8 cellular contexts compared by ENCODE assay signal in the genomic region with DNA sequence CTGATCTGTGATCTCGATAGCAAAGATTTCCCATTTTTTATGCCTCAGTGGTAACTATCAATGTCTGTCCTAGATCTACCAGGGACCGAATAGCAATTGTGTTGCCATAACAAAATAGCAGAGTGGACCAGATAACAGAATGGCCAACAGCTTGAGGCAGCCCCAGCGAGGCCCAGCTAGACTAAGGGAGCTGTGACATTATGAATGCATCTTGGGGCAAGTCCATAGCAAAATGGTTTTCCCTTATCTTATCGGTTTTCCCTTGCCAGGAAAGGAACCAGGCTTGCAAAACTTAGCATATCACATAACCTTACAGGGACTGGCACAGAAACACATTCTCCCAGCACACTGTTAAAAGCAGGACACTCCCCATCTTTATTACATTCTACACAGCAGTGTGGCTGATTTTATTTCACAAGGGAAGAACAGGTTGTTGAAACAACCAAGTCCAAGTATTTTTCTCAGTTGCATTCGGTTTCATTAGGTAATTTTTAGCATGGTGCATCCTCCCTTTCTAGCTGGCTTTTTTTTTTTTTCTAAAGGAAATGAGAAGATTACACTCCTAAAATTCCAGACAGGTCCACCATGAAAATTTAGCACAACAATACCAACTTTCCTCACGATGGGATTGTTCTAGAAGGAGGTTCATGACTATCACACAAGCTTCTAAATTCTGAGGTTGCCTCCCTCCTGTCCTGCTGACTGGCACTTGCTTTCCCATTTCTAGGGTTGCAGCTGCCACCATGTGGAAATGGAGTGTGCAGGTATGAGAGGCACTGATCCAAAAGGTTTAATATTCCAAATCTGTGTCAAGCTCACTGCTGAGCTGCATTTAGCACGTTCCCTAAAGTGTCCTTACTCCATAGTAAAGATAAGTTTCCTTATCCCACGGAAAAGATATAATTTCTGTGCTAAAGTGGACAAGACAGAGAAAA.
DNase-seq lines count a peak whose midpoint lies in the region; ATAC-seq, FAIRE-seq and TF ChIP-seq lines count a peak whose summit lies in the region.

No MANE protein-coding gene starts in this region.

- H3K4me1 ChIP-seq in gastroesophageal sphincter, result no peaks in the 10 kb centered on the region

- no peak for TF ChIP-seq POLR2A in H54 (IDR thresholded peaks at IDR 0.05; ENCODE audit: low read depth, low read length)
- no peak for TF ChIP-seq POLR2A in gastroesophageal sphincter (IDR thresholded peaks at IDR 0.05)

- H3K4me3 ChIP-seq in gastroesophageal sphincter, result no peak overlapping the region

- H3K9me3 ChIP-seq in gastroesophageal sphincter, result no peaks in the 10 kb centered on the region

- ATAC-seq in SK-N-SH treated with all-trans-retinoic acid at 6 μM for 48 hours (0 out of 3 replicates have a peak, but pooled peaks have one; percentile 40), gastroesophageal sphincter (no peak), GM19467 (IDR thresholded peaks at IDR 0.05; ENCODE audit: unreplicated experiment) (no peak), HG03139 (IDR thresholded peaks at IDR 0.05; ENCODE audit: unreplicated experiment) (no peak)

- DNase-seq in Daoy (ENCODE audit: low read depth), result peak; percentile 38
- no peak for DNase-seq in H54 (ENCODE audit: insufficient read length, low spot score)
- DNase-seq in lung microvascular endothelial cell (ENCODE audit: low read depth in 2 of 2), result peak; percentile 15 to 22
- no peak for DNase-seq in islet precursor cell

- WGBS in gastroesophageal sphincter (ENCODE audit: low coverage in 1 of 2), 2 donors, result 53 to 56% methylated on average over 6 to 8 of the region's 8 CpGs

- no peak for TF ChIP-seq CTCF in gastroesophageal sphincter (IDR thresholded peaks at IDR 0.05)

- TF ChIP-seq EP300 in gastroesophageal sphincter (IDR thresholded peaks at IDR 0.05), result no peak

- no peak overlapping the region for H3K27ac ChIP-seq in gastroesophageal sphincter

- FAIRE-seq in H54 (lab: Jason Lieb, UNC), result peak; percentile 93

- H3K27me3 ChIP-seq in gastroesophageal sphincter, result no peaks in the 10 kb centered on the region

- no peaks in the 10 kb centered on the region for H3K36me3 ChIP-seq in gastroesophageal sphincter

TF ChIP-seq in SK-N-SH treated with all-trans-retinoic acid at 6 μM for 48 hours, 23 proteins besides CTCF, POLR2A, EP300 and RAD21:
- TF ChIP-seq ZFP3 (CRISPR knock-in tag; IDR thresholded peaks at IDR 0.05) (no peak), ZC3H10 (CRISPR knock-in tag; IDR thresholded peaks at IDR 0.05) (no peak), BACH2 (CRISPR knock-in tag; IDR thresholded peaks at IDR 0.05; ENCODE audit: borderline replicate concordance) (no peak), ISL1 (CRISPR knock-in tag; IDR thresholded peaks at IDR 0.05) (no peak), TCF4 (CRISPR knock-in tag; IDR thresholded peaks at IDR 0.05; ENCODE audit: borderline replicate concordance) (no peak), TOX (CRISPR knock-in tag; IDR thresholded peaks at IDR 0.05; ENCODE audit: borderline replicate concordance) (no peak), ARNTL (CRISPR knock-in tag; IDR thresholded peaks at IDR 0.05; ENCODE audit: borderline replicate concordance, low read depth) (no peak), ESRRG (CRISPR knock-in tag; IDR thresholded peaks at IDR 0.05) (no peak), SNAI2 (CRISPR knock-in tag; IDR thresholded peaks at IDR 0.05) (no peak), OSR1 (CRISPR knock-in tag; IDR thresholded peaks at IDR 0.05) (no peak), ZNF70 (CRISPR knock-in tag; IDR thresholded peaks at IDR 0.05) (no peak), GLIS3 (CRISPR knock-in tag; IDR thresholded peaks at IDR 0.05) (no peak)
- TF ChIP-seq, protein P1, sequence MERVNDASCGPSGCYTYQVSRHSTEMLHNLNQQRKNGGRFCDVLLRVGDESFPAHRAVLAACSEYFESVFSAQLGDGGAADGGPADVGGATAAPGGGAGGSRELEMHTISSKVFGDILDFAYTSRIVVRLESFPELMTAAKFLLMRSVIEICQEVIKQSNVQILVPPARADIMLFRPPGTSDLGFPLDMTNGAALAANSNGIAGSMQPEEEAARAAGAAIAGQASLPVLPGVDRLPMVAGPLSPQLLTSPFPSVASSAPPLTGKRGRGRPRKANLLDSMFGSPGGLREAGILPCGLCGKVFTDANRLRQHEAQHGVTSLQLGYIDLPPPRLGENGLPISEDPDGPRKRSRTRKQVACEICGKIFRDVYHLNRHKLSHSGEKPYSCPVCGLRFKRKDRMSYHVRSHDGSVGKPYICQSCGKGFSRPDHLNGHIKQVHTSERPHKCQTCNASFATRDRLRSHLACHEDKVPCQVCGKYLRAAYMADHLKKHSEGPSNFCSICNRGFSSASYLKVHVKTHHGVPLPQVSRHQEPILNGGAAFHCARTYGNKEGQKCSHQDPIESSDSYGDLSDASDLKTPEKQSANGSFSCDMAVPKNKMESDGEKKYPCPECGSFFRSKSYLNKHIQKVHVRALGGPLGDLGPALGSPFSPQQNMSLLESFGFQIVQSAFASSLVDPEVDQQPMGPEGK (CRISPR knock-in tag; IDR thresholded peaks at IDR 0.05; ENCODE audit: borderline replicate concordance), result no peak
- TF ChIP-seq, protein P2, sequence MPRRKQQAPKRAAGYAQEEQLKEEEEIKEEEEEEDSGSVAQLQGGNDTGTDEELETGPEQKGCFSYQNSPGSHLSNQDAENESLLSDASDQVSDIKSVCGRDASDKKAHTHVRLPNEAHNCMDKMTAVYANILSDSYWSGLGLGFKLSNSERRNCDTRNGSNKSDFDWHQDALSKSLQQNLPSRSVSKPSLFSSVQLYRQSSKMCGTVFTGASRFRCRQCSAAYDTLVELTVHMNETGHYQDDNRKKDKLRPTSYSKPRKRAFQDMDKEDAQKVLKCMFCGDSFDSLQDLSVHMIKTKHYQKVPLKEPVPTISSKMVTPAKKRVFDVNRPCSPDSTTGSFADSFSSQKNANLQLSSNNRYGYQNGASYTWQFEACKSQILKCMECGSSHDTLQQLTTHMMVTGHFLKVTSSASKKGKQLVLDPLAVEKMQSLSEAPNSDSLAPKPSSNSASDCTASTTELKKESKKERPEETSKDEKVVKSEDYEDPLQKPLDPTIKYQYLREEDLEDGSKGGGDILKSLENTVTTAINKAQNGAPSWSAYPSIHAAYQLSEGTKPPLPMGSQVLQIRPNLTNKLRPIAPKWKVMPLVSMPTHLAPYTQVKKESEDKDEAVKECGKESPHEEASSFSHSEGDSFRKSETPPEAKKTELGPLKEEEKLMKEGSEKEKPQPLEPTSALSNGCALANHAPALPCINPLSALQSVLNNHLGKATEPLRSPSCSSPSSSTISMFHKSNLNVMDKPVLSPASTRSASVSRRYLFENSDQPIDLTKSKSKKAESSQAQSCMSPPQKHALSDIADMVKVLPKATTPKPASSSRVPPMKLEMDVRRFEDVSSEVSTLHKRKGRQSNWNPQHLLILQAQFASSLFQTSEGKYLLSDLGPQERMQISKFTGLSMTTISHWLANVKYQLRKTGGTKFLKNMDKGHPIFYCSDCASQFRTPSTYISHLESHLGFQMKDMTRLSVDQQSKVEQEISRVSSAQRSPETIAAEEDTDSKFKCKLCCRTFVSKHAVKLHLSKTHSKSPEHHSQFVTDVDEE (CRISPR knock-in tag; IDR thresholded peaks at IDR 0.05), result no peak

Comparison
In these comparisons a context has a peak if more than half of its experiments do, and no peak if none do; other contexts are left out.
1. DNase-seq: peak in Daoy (single experiment) and lung microvascular endothelial cell (2 of 2); none in H54 (single experiment) and islet precursor cell (single experiment).